In the genomic region with DNA sequence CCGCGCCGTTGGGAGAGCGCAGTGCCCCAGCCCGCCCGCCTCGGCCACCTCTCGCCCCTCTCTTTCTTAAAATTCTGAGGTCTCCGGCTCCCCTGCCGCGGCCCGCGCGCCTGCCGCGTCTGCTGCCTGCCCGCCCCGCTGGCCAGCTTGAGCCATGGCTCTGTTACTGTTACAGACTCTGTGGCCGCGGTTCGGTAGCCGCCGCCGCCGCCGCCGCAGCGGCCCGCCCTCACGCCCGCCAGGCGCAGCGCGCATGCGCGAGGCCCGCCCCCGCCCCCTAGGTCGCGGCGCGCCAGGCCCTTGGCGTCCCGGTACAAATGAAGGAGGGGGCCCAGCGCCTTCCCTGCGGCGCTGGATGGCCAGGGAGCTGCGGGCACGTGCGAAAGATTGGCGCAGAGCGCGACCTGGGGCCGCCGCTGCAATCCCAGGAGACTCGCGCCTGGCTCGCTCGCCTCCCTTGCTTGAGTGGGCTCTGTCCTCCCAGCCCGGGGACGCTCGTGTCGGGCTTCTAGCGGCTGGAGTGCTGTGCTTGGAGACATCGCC, we compare ENCODE assay signal across 8 cellular contexts. TPM values are rescaled to one million over a fixed set of nuclear protein-coding genes. Genes with fewer than 3 reads are reported as not detected.
DNase-seq lines count a peak whose midpoint lies in the region; ATAC-seq, FAIRE-seq and TF ChIP-seq lines count a peak whose summit lies in the region.

ONECUT1 (minus strand) TSS at position 171 of the 543 bp plus-strand sequence. CDS start 452 bp downstream, outside the sequence.

- DNase-seq in Caki2 (ENCODE audit: low read depth) (peak; percentile 63), hepatic stellate cell (ENCODE audit: low spot score) (peak; percentile 75), sigmoid colon (no peak), RCC 7860 (ENCODE audit: low spot score) (no peak)

- no peaks in the 10 kb centered on the region for H3K9me3 Mint-ChIP-seq in activated naive CD8-positive, alpha-beta T cell (ENCODE audit: low read depth)

- H3K36me3 Mint-ChIP-seq in activated naive CD8-positive, alpha-beta T cell, result no peaks in the 10 kb centered on the region

- H3K4me3 Mint-ChIP-seq in activated naive CD8-positive, alpha-beta T cell, result peak within 1 kb of the TSS; percentile 76

- no peak for TF ChIP-seq POLR2A in sigmoid colon (IDR thresholded peaks at IDR 0.05)

- H3K27ac Mint-ChIP-seq in activated naive CD8-positive, alpha-beta T cell, result no peak within 1 kb of the TSS

- peaks cover 24% of the 10 kb centered on the region for H3K4me1 Mint-ChIP-seq in activated naive CD8-positive, alpha-beta T cell (ENCODE audit: low read depth)

- peaks cover 0 to 4% (median 0%) of the 10 kb centered on the region in 4 donors for H3K9me3 ChIP-seq in sigmoid colon

- H3K27ac ChIP-seq in sigmoid colon, result no peak within 1 kb of the TSS

- peak within 1 kb of the TSS; percentile 23 to 59 (median 50) for H3K4me3 ChIP-seq in sigmoid colon

- peak; percentile 88 for ATAC-seq in GM19463 (IDR thresholded peaks at IDR 0.05; ENCODE audit: unreplicated experiment)
- ATAC-seq in HG03521 (IDR thresholded peaks at IDR 0.05; ENCODE audit: unreplicated experiment), result peak; percentile 55

- H3K4me1 ChIP-seq in sigmoid colon, result peaks cover 0 to 52% (median 48%) of the 10 kb centered on the region in 4 donors

- no peak for TF ChIP-seq CTCF in sigmoid colon (IDR thresholded peaks at IDR 0.05)

- FAIRE-seq in RCC 7860 (lab: Jason Lieb, UNC), result no peak

- H3K36me3 ChIP-seq in sigmoid colon, result no peaks in the 10 kb centered on the region

- H3K27me3 Mint-ChIP-seq in activated naive CD8-positive, alpha-beta T cell, result peaks cover 44% of the 10 kb centered on the region

- in situ Hi-C loops in Caki2 (cut with HindIII; ENCODE audit: low pct_unique_long_range_greater_than_20kb, low sequenced_read_pairs), result no loop called here

- peaks cover 59 to 93% (median 76%) of the 10 kb centered on the region in 3 donors for H3K27me3 ChIP-seq in sigmoid colon

- WGBS in sigmoid colon, 2 donors, result 1% methylated on average over 65 of the region's 65 CpGs

- TF ChIP-seq EP300 in sigmoid colon (IDR thresholded peaks at IDR 0.05), result no peak

- intact Hi-C loops in sigmoid colon (cut with DNase I), result no loop called here

TF ChIP-seq in PFSK-1, 5 proteins besides CTCF, POLR2A, EP300 and RAD21:
- TF ChIP-seq TAF1 (IDR thresholded peaks at IDR 0.05; ENCODE audit: borderline replicate concordance, insufficient read depth, low read length), result no peak
- TF ChIP-seq FOXP2 (optimal IDR thresholded peaks at IDR 0.05; ENCODE audit: borderline replicate concordance, extremely low read depth, extremely low read length, insufficient read depth), result peak; percentile 6

RNA-seq across cellular contexts. Expression of gene ONECUT1, which starts in this region (rescaled TPM):
- not detected in 2 replicates for total RNA-seq in Caki2 (2014; rRNA removed; shearing (Covaris generic); ENCODE audit: low replicate concordance)
- not detected for polyA plus RNA-seq in PFSK-1 (2012; ENCODE audit: insufficient read length, low read depth)
- total RNA-seq in sigmoid colon, result under 1 TPM in 1 of 4 donors, not detected in 3; 0.36 TPM
- not detected for polyA plus RNA-seq in sigmoid colon

Comparison
In these comparisons a context has a peak if more than half of its experiments do, and no peak if none do; other contexts are left out.
1. Peak in DNase-seq in Caki2; RNA of the gene not detected or under 1 TPM.